Comparison of ENCODE assay signal across 26 cellular contexts in genomic region chr10:130398090-130398994, GRCh38.
"Had no signal": no experiment of that assay in that cellular context is flagged by ENCODE, and none has a peak within 500 bp of the region (broad histone marks: within the 10 kb centered on the region; RNA-seq: fewer than 3 reads in every experiment).

No MANE protein-coding gene starts in this region.

- H3K27ac ChIP-seq: esophagus squamous epithelium, heart right ventricle, neural progenitor cell, prostate gland, right atrium auricular region, skin epidermis, suprapubic skin, transverse colon, upper lobe of right lung, uterus had no signal

- H3K27me3 ChIP-seq: esophagus squamous epithelium, neural progenitor cell, right atrium auricular region, suprapubic skin, transverse colon, upper lobe of right lung, uterus had no signal

- H3K4me3 ChIP-seq: esophagus squamous epithelium, heart right ventricle, mucosa of descending colon, neural progenitor cell, prostate gland, right atrium auricular region, skin epidermis, suprapubic skin, transverse colon, upper lobe of right lung, uterus had no signal

- DNase-seq: effector memory CD4-positive, alpha-beta T cell; erythroblast; esophagus squamous epithelium; foreskin melanocyte; glutamatergic neuron; heart right ventricle; hippocampal formation; kidney glomerular epithelial cell; left colon; mesenchymal stem cell; mucosa of descending colon; naive B cell; stimulated activated CD4-positive, alpha-beta T cell treated with anti-CD3 and anti-CD28 coated beads, Interleukin-12 subunit alpha, Interleukin-12 subunit beta, amount 100 ng/mL, for 4 hours; stimulated activated CD4-positive, alpha-beta T cell treated with anti-CD3 and anti-CD28 coated beads, Interleukin-1b, Interleukin-23, amount 100 ng/mL, for 48 hours; stimulated activated CD4-positive, alpha-beta T cell treated with anti-CD3 and anti-CD28 coated beads, Interleukin-4, amount 100 ng/mL, for 1 hour; stimulated activated CD8-positive, alpha-beta memory T cell treated with anti-CD3 and anti-CD28 coated beads, Interleukin-4, amount 100 ng/mL, for 48 hours; stimulated activated naive CD4-positive, alpha-beta T cell; stimulated activated naive CD8-positive, alpha-beta T cell treated with anti-CD3 and anti-CD28 coated beads, Interleukin-15, amount 100 ng/mL, for 72 hours; transverse colon; upper lobe of right lung; uterus had no signal

- ATAC-seq: heart right ventricle; left colon; mucosa of descending colon; stimulated activated naive CD8-positive, alpha-beta T cell treated with anti-CD3 and anti-CD28 coated beads, Interleukin-15, amount 100 ng/mL, for 72 hours; upper lobe of right lung had no signal

- H3K4me1 ChIP-seq: esophagus squamous epithelium, heart right ventricle, prostate gland, right atrium auricular region, suprapubic skin, transverse colon, upper lobe of right lung, uterus had no signal

- H3K9me3 ChIP-seq: prostate gland, uterus had no signal

- H3K36me3 ChIP-seq: esophagus squamous epithelium, heart right ventricle, neural progenitor cell, prostate gland, right atrium auricular region, suprapubic skin, transverse colon, upper lobe of right lung, uterus had no signal
